ENCODE assay signal across 8 cellular contexts in genomic region chr6:75601608-75602163, GRCh38. TPM values are rescaled to one million over a fixed set of nuclear protein-coding genes. Genes with fewer than 3 reads are reported as not detected.
A peak's percentile ranks its signal among the peaks of the same experiment; 100 is the strongest.
DNase-seq lines count a peak whose midpoint lies in the region; ATAC-seq lines count a peak whose summit lies in the region.

SENP6 (plus strand) TSS chr6:75601880; CDS start chr6:75602525, 645 bp downstream.

- peak; percentile 73 for DNase-seq in ACHN
- DNase-seq in NCI-H2227 treated with DMSO at 0.1 percent for 48 hours (lab: John Stamatoyannopoulos, UW): peak; percentile 53
- peak; percentile 42 to 52 for DNase-seq in activated CD4-positive, alpha-beta T cell treated with anti-CD3 and anti-CD28 coated beads for 24 hours (ENCODE audit: low read depth in 2 of 2)
- peak; percentile 69 for DNase-seq in cerebellum (ENCODE audit: low spot score)
- peak; percentile 48 for DNase-seq in kidney glomerular epithelial cell (lab: John Stamatoyannopoulos, UW)
- DNase-seq in stimulated activated CD4-positive, alpha-beta T cell treated with anti-CD3 and anti-CD28 coated beads, Interleukin-15, amount 100 ng/mL, for 48 hours (ENCODE audit: low read depth in 2 of 2): peak; percentile 41 to 48

- ATAC-seq in GM18520 (IDR thresholded peaks at IDR 0.05; ENCODE audit: unreplicated experiment): peak; percentile 59
- peak; percentile 77 for ATAC-seq in HG03045 (IDR thresholded peaks at IDR 0.05; ENCODE audit: unreplicated experiment)

- in situ Hi-C loops in ACHN (cut with HindIII; ENCODE audit: low pct_ligation_motif_present, low pct_unique_long_range_greater_than_20kb, low sequenced_read_pairs): no loop called here

RNA-seq across cellular contexts. Expression of gene SENP6, which starts in this region (rescaled TPM):
- 219 TPM for total RNA-seq in cerebellum

Comparison
In these comparisons a context has a peak if more than half of its experiments do, and no peak if none do; other contexts are left out.
1. Peak in every context shown above with its lines: DNase-seq and ATAC-seq.